ENCODE assay signal across 8 cellular contexts in the genomic region with DNA sequence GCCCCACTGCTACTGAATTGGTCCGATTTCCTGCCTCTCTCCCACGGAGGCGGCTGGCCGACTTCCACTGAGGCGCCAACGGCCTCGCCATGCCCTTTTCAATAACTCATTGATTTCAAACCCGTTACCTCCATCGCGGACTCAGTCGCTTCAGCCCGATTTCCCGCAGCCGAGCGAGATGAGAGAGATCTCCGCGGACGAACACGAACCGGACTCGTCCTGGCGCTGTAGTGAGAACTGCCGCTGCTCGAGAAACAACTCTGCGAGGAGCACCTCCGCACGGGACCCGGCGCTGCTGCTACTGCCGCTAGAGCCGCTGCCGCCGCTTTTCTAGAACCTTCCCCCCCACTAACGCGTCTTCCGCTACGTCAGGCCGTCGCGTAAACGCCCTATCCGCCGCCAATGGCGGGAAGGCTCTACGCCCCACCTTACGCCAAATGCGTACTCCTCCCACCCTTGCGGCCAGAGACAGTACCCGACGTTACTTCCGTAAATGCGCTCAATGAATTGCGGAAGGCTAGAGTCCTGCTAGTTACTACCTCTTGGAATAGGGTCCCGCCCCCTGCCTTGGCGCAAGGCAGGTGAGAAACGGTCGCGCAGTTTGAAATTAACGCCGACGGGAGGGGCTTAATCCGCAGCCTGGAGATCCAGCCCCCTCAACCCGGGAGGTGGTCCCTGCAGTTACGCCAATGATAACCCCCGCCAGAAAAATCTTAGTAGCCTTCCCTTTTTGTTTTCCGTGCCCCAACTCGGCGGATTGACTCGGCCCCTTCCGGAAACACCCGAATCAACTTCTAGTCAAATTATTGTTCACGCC. TPM values are rescaled to one million over a fixed set of nuclear protein-coding genes. Genes with fewer than 3 reads are reported as not detected.
DNase-seq lines count a peak whose midpoint lies in the region; ATAC-seq and TF ChIP-seq lines count a peak whose summit lies in the region.

A gene (minus strand): TSS at position 303 of the 817 bp plus-strand sequence. CDS start 169 bp downstream, at position 134.

- no peak for TF ChIP-seq CTCF in OCI-LY1 (IDR thresholded peaks at IDR 0.05; ENCODE audit: low read length)

- H3K27me3 ChIP-seq in HUES64 (ENCODE audit: insufficient read depth, low read length) = no peaks in the 10 kb centered on the region
- no peaks in the 10 kb centered on the region for H3K27me3 ChIP-seq in OCI-LY1 (ENCODE audit: insufficient read depth, low read length)

- H3K36me3 ChIP-seq in HUES64 (ENCODE audit: insufficient read depth, low read length) (peaks cover 66% of the 10 kb centered on the region), OCI-LY1 (ENCODE audit: insufficient read depth, low read length) (peaks cover 86% of the 10 kb centered on the region)

- no peak within 1 kb of the TSS for H2AFZ ChIP-seq in OCI-LY1 (ENCODE audit: low read length)

- H3K9ac ChIP-seq in HUES64 (ENCODE audit: low read depth, low read length) = peak within 1 kb of the TSS; percentile 100
- peak within 1 kb of the TSS; percentile 99 for H3K9ac ChIP-seq in OCI-LY1 (ENCODE audit: low read length)

- H3K27ac ChIP-seq in HUES64 (ENCODE audit: low read depth, low read length) (peak within 1 kb of the TSS; percentile 99), OCI-LY1 (ENCODE audit: low read depth, low read length, poor library complexity, severe bottlenecking) (peak within 1 kb of the TSS; percentile 97)

- no peaks in the 10 kb centered on the region for H3K9me2 ChIP-seq in OCI-LY1 (ENCODE audit: low read depth, low read length)

- in situ Hi-C loops in Caki2 (cut with HindIII; ENCODE audit: low pct_unique_long_range_greater_than_20kb, low sequenced_read_pairs) = no loop called here
- in situ Hi-C loops in endometrial microvascular endothelial cells (cut with HindIII; ENCODE audit: inconsistent ontology term, low pct_unique_long_range_greater_than_20kb, low sequenced_read_pairs) = no loop called here

- WGBS in HUES64 = under 1% methylated on average over 72 of the region's 72 CpGs

- H3K4me2 ChIP-seq in OCI-LY1 (ENCODE audit: low read length) = peak within 1 kb of the TSS; percentile 81

- H4K20me1 ChIP-seq in OCI-LY1 (ENCODE audit: insufficient read depth, low read length) = peaks cover 11% of the 10 kb centered on the region; the same call in 1 of the 2 replicates

- H3K9me3 ChIP-seq in HUES64 (ENCODE audit: insufficient read depth, low read depth, low read length) (no peaks in the 10 kb centered on the region), OCI-LY1 (ENCODE audit: low read length) (no peaks in the 10 kb centered on the region)

- DNase-seq in Caki2 (ENCODE audit: low read depth) = peak; percentile 99
- peak; percentile 96 for DNase-seq in activated CD8-positive, alpha-beta memory T cell treated with anti-CD3 and anti-CD28 coated beads, Interleukin-2, amount 50 U/mL, for 4 hours
- peak; percentile 99 for DNase-seq in mesenteric fat pad (ENCODE audit: low spot score)
- DNase-seq in stimulated activated CD8-positive, alpha-beta memory T cell treated with anti-CD3 and anti-CD28 coated beads, Interleukin-15, amount 100 ng/mL, for 24 hours (ENCODE audit: low read depth) = peak; percentile 97

- peak; percentile 46 for ATAC-seq in GM21447 (IDR thresholded peaks at IDR 0.05; ENCODE audit: unreplicated experiment)

- peaks cover 84% of the 10 kb centered on the region for H3K79me2 ChIP-seq in OCI-LY1 (ENCODE audit: insufficient read depth, low read length)

- peaks cover 37% of the 10 kb centered on the region for H3K4me1 ChIP-seq in HUES64 (ENCODE audit: insufficient read depth, low read length)
- peaks cover 55% of the 10 kb centered on the region for H3K4me1 ChIP-seq in OCI-LY1 (ENCODE audit: insufficient read depth, low read length, severe bottlenecking)

- H3F3A ChIP-seq in OCI-LY1 (ENCODE audit: insufficient read depth, low read length) = peaks cover 27% of the 10 kb centered on the region

- H3K4me3 ChIP-seq in HUES64 (ENCODE audit: low read length) (peak within 1 kb of the TSS; percentile 94), OCI-LY1 (ENCODE audit: low read depth, low read length, poor library complexity, severe bottlenecking) (peak within 1 kb of the TSS; percentile 76)

RNA-seq across cellular contexts. Expression of the gene that starts here (rescaled TPM):
- total RNA-seq in Caki2 (2014; rRNA removed; shearing (Covaris generic); ENCODE audit: low replicate concordance) = 167 and 170 TPM in 2 replicates
- polyA plus RNA-seq in HUES64 (2013, experiment 1 of 2) = 947 TPM
- 1,093 TPM for polyA plus RNA-seq in HUES64 (2013, experiment 2 of 2)
- total RNA-seq in endometrial microvascular endothelial cells (ENCODE audit: inconsistent ontology term) = 241 TPM
- 361 TPM for total RNA-seq in mesenteric fat pad

Comparison
In these comparisons a context has a peak if more than half of its experiments do, and no peak if none do; other contexts are left out.
1. Peak in every context shown above with its lines: DNase-seq, ATAC-seq, H3K4me3 ChIP-seq and H3K27ac ChIP-seq.